Comparison of ENCODE assay signal across 2 cellular contexts in genomic region chr3:9820543-9820942, GRCh38.
TF ChIP-seq lines count a peak whose summit lies in the region.

No MANE protein-coding gene starts in this region.

TF ChIP-seq in HepG2, 621 proteins besides CTCF, POLR2A, EP300 and RAD21:
- TF ChIP-seq ZNF276 (CRISPR knock-in tag; IDR thresholded peaks at IDR 0.05; ENCODE audit: low read depth) (no peak), IRF9 (CRISPR knock-in tag; IDR thresholded peaks at IDR 0.05; ENCODE audit: borderline replicate concordance) (no peak), TGIF2 (CRISPR knock-in tag; IDR thresholded peaks at IDR 0.05) (no peak), ZNF670 (CRISPR knock-in tag; IDR thresholded peaks at IDR 0.05; ENCODE audit: borderline replicate concordance) (no peak), ZNF678 (CRISPR knock-in tag; IDR thresholded peaks at IDR 0.05) (no peak), ZMYM3 (CRISPR knock-in tag; IDR thresholded peaks at IDR 0.05) (no peak), ZNF775 (CRISPR knock-in tag; IDR thresholded peaks at IDR 0.05; ENCODE audit: borderline replicate concordance) (no peak), ATF6 (CRISPR knock-in tag; conservative IDR thresholded peaks at IDR 0.05) (no peak), KLF6 (CRISPR knock-in tag; IDR thresholded peaks at IDR 0.05) (no peak), POLR2AphosphoS5 (IDR thresholded peaks at IDR 0.05; ENCODE audit: low read depth, low read length) (no peak), MAFF (IDR thresholded peaks at IDR 0.05; ENCODE audit: low read depth, low read length) (no peak)

TF ChIP-seq in WTC11, 78 proteins besides CTCF, POLR2A, EP300 and RAD21:
- TF ChIP-seq ZNF121 (CRISPR knock-in tag; IDR thresholded peaks at IDR 0.05) (no peak), ZNF232 (CRISPR knock-in tag; IDR thresholded peaks at IDR 0.05) (no peak), FOXJ3 (CRISPR knock-in tag; IDR thresholded peaks at IDR 0.05; ENCODE audit: borderline replicate concordance) (no peak), ATF3 (CRISPR knock-in tag; conservative IDR thresholded peaks at IDR 0.05) (no peak), ZNF281 (CRISPR knock-in tag; IDR thresholded peaks at IDR 0.05) (no peak), TEAD1 (CRISPR knock-in tag; IDR thresholded peaks at IDR 0.05) (no peak), SOX15 (CRISPR knock-in tag; IDR thresholded peaks at IDR 0.05) (no peak)
TF ChIP-seq in WTC11: peak in this region for 0.
